ENCODE assay signal across 9 cellular contexts in the genomic region with DNA sequence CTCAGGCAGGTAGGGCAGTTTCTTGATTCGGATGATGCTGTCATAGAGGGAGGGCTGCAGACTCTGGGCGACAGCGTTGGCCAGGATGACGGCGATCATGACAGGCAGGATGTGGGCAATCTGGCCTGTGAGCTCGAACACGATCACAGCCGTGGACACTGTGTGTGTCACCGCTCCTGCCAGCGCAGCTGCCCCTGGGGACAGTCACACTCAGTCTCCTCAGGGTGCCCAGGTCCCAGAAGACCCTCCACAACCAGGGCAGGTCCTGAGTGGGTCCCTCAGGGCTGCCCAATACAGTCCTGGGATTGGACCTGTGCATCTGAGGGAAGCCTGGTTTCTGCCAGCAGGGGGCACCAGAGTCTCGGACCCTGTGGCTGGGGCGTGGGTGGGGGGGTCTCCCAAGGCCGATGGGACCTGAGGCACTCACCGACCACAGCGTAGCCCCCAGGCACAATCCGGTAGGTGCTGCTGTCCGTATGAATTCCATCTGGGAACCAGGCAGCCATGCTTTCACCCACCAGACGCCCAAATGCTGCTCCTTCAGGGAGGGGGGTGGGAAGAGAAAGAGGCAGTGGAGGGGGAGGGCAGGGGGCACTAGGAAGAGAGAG. TPM values are rescaled to one million over a fixed set of nuclear protein-coding genes. Genes with fewer than 3 reads are reported as not detected.
DNase-seq lines count a peak whose midpoint lies in the region; ATAC-seq and TF ChIP-seq lines count a peak whose summit lies in the region.
"Had no signal": no experiment of that assay in that cellular context is flagged by ENCODE, and none has a peak within 500 bp of the region (broad histone marks: within the 10 kb centered on the region; RNA-seq: fewer than 3 reads in every experiment).

No MANE protein-coding gene starts in this region.

- H3K9ac ChIP-seq in neural progenitor cell: no peak overlapping the region

- peaks cover 8% of the 10 kb centered on the region for H3K79me2 ChIP-seq in neural progenitor cell (ENCODE audit: low read depth)

- H3K4me1 ChIP-seq in neural progenitor cell (peaks cover 6% of the 10 kb centered on the region), uterus (peaks cover 0 to 10% of the 10 kb centered on the region in 2 donors)

- ATAC-seq in GM19035 (IDR thresholded peaks at IDR 0.05; ENCODE audit: unreplicated experiment): no peak

- no peaks in the 10 kb centered on the region for H3K27me3 Mint-ChIP-seq in activated CD4-positive, alpha-beta memory T cell treated with anti-CD3 and anti-CD28 coated beads, Interleukin-2, amount 10 ng/mL, durations not matched to agents 7 days and 5 days
- peaks cover 6% of the 10 kb centered on the region for H3K27me3 Mint-ChIP-seq in neural progenitor cell (ENCODE audit: insufficient read depth, low read depth)

- no peak overlapping the region for H3K27ac Mint-ChIP-seq in activated CD4-positive, alpha-beta memory T cell treated with anti-CD3 and anti-CD28 coated beads, Interleukin-2, amount 10 ng/mL, durations not matched to agents 7 days and 5 days
- no peak overlapping the region for H3K27ac Mint-ChIP-seq in neural progenitor cell

- in situ Hi-C loops in KBM-7 (cut with MboI; ENCODE audit: low pct_unique_long_range_greater_than_20kb, low sequenced_read_pairs): loop anchor here (25.0 kb wide), 1 partner anchor 408 kb away; no protein-coding TSS in a partner anchor

- no peaks in the 10 kb centered on the region for H3K9me3 Mint-ChIP-seq in activated CD4-positive, alpha-beta memory T cell treated with anti-CD3 and anti-CD28 coated beads, Interleukin-2, amount 10 ng/mL, durations not matched to agents 7 days and 5 days
- no peaks in the 10 kb centered on the region for H3K9me3 Mint-ChIP-seq in neural progenitor cell

- intact Hi-C loops in uterus (cut with DNase I; ENCODE audit: low total_unique reads): loop anchor here (5.0 kb wide), 1 partner anchor 52 kb away; no protein-coding TSS in a partner anchor

- no peak overlapping the region for H3K4me2 ChIP-seq in neural progenitor cell

- TF ChIP-seq CTCF in GM10248 (IDR thresholded peaks at IDR 0.05; ENCODE audit: control extremely low read depth, extremely low read depth, low read depth, missing control alignments): peak; percentile 87
- peak; percentile 80 for TF ChIP-seq CTCF in epithelial cell of proximal tubule (conservative IDR thresholded peaks at IDR 0.05; ENCODE audit: low read depth, low read length)
- TF ChIP-seq CTCF in neural progenitor cell (IDR thresholded peaks at IDR 0.05): peak; percentile 76
- TF ChIP-seq CTCF in uterus (IDR thresholded peaks at IDR 0.05): peak; percentile 41 to 63 (median 48)

- H3K9me3 ChIP-seq in neural progenitor cell (ENCODE audit: low read depth) (no peaks in the 10 kb centered on the region), uterus (no peaks in the 10 kb centered on the region)

- H3K36me3 Mint-ChIP-seq in activated CD4-positive, alpha-beta memory T cell treated with anti-CD3 and anti-CD28 coated beads, Interleukin-2, amount 10 ng/mL, durations not matched to agents 7 days and 5 days (ENCODE audit: low read depth): no peaks in the 10 kb centered on the region
- H3K36me3 Mint-ChIP-seq in neural progenitor cell: peaks cover 16% of the 10 kb centered on the region

- POLR2A ChIA-PET in GM10248 (lab: Yijun Ruan, JAX): interaction anchor here (0.6 kb wide), 1 partner anchor 36 kb away, joined by 5 read pairs; no protein-coding TSS in a partner anchor
- POLR2A ChIA-PET in activated CD4-positive, alpha-beta memory T cell treated with anti-CD3 and anti-CD28 coated beads, Interleukin-2, amount 10 ng/mL, durations not matched to agents 7 days and 5 days (lab: Charles Lee): interaction anchor here (1.1 to 1.5 kb wide), 2 partner anchors 8 to 39 kb away, joined by 3 to 4 read pairs; no protein-coding TSS in a partner anchor

- H3K4me3 Mint-ChIP-seq in activated CD4-positive, alpha-beta memory T cell treated with anti-CD3 and anti-CD28 coated beads, Interleukin-2, amount 10 ng/mL, durations not matched to agents 7 days and 5 days: no peak overlapping the region
- no peak overlapping the region for H3K4me3 Mint-ChIP-seq in neural progenitor cell

- H3K27ac ChIP-seq in neural progenitor cell: no peak overlapping the region
- no peak overlapping the region for H3K27ac ChIP-seq in uterus

- H3K4me1 Mint-ChIP-seq in activated CD4-positive, alpha-beta memory T cell treated with anti-CD3 and anti-CD28 coated beads, Interleukin-2, amount 10 ng/mL, durations not matched to agents 7 days and 5 days: peaks cover 5% of the 10 kb centered on the region
- peaks cover 24% of the 10 kb centered on the region for H3K4me1 Mint-ChIP-seq in neural progenitor cell

- CTCF ChIA-PET in GM10248 (lab: Yijun Ruan, JAX): interaction anchor here (0.8 to 3.3 kb wide), 20 partner anchors 8 to 196 kb away, joined by 3 to 31 read pairs (median 4); a partner anchor contains a TSS
- CTCF ChIA-PET in activated CD4-positive, alpha-beta memory T cell treated with anti-CD3 and anti-CD28 coated beads, Interleukin-2, amount 10 ng/mL, durations not matched to agents 7 days and 5 days (lab: Charles Lee): interaction anchor here (0.6 to 5.0 kb wide), 12 partner anchors 8 to 188 kb away, joined by 3 to 20 read pairs (median 4); no protein-coding TSS in a partner anchor

- no peaks in the 10 kb centered on the region for H3K27me3 ChIP-seq in neural progenitor cell
- H3K27me3 ChIP-seq in uterus: no peaks in the 10 kb centered on the region

- peaks cover 12% of the 10 kb centered on the region for H3F3A ChIP-seq in neural progenitor cell (ENCODE audit: low read depth)

- no peak overlapping the region for H2AFZ ChIP-seq in neural progenitor cell (replicated peaks)

- peaks cover 17% of the 10 kb centered on the region for H4K20me1 ChIP-seq in neural progenitor cell (ENCODE audit: low read depth)

- TF ChIP-seq POLR2A in uterus (IDR thresholded peaks at IDR 0.05): no peak

- H3K36me3 ChIP-seq in neural progenitor cell (no peaks in the 10 kb centered on the region), uterus (no peaks in the 10 kb centered on the region)

- H3K4me3 ChIP-seq in epithelial cell of proximal tubule (ENCODE audit: low read depth, low read length) (no peak overlapping the region), neural progenitor cell (no peak overlapping the region), uterus (no peak overlapping the region)

- DNase-seq in GM10248 (ENCODE audit: extremely low spot score): peak; percentile 84
- DNase-seq in KBM-7: peak; percentile 30
- peak; percentile 54 for DNase-seq in activated CD4-positive, alpha-beta memory T cell treated with anti-CD3 and anti-CD28 coated beads, Interleukin-2, amount 10 ng/mL, durations not matched to agents 7 days and 5 days
- no peak for DNase-seq in epithelial cell of proximal tubule (ENCODE audit: low read depth)
- DNase-seq in neural progenitor cell (ENCODE audit: low spot score): peak; percentile 69
- DNase-seq in uterus: peak in 1 of 2 donors; percentile 47
- no peak for DNase-seq in OCI-M2 (lab: John Stamatoyannopoulos, UW; ENCODE audit: unreplicated experiment)

RNA-seq across cellular contexts. Expression of a gene that starts 7.2 kb away (rescaled TPM):
- 1 to 10 TPM; 3.6 to 4.9 TPM for total RNA-seq in activated CD4-positive, alpha-beta memory T cell treated with anti-CD3 and anti-CD28 coated beads, Interleukin-2, amount 10 ng/mL, durations not matched to agents 7 days and 5 days
- total RNA-seq in epithelial cell of proximal tubule (4.2 and 5.2 TPM in 2 replicates), neural progenitor cell (ENCODE audit: low replicate concordance) (16.5 and 38.2 TPM in 2 replicates), uterus (10 to 100 TPM in 2 of 4 donors, 1 to 10 TPM in 1, under 1 TPM in 1; 0.77 to 20.8 (median 7.3) TPM)

RNA-seq across cellular contexts. Expression of a gene that starts 7.3 kb away (rescaled TPM):
- total RNA-seq in activated CD4-positive, alpha-beta memory T cell treated with anti-CD3 and anti-CD28 coated beads, Interleukin-2, amount 10 ng/mL, durations not matched to agents 7 days and 5 days: 10 to 100 TPM; 73.9 to 79.3 TPM
- 123 and 182 TPM in 2 replicates for total RNA-seq in epithelial cell of proximal tubule
- 128 and 173 TPM in 2 replicates for total RNA-seq in neural progenitor cell (ENCODE audit: low replicate concordance)
- total RNA-seq in uterus: 100 to 1,000 TPM in 2 of 4 donors, 10 to 100 TPM in 2; 52.8 to 103 (median 82.7) TPM

RNA-seq across cellular contexts. Expression of a gene that starts 16.8 kb away (rescaled TPM):
- total RNA-seq in activated CD4-positive, alpha-beta memory T cell treated with anti-CD3 and anti-CD28 coated beads, Interleukin-2, amount 10 ng/mL, durations not matched to agents 7 days and 5 days: 1 to 10 TPM; 6.5 to 8.7 TPM
- total RNA-seq in epithelial cell of proximal tubule (21.3 and 22.7 TPM in 2 replicates), neural progenitor cell (ENCODE audit: low replicate concordance) (17.2 and 37.7 TPM in 2 replicates), uterus (10 to 100 TPM; 13.2 to 42.6 (median 36.8) TPM)

RNA-seq across cellular contexts. Expression of a gene that starts 23.8 kb away (rescaled TPM):
- not detected for total RNA-seq in activated CD4-positive, alpha-beta memory T cell treated with anti-CD3 and anti-CD28 coated beads, Interleukin-2, amount 10 ng/mL, durations not matched to agents 7 days and 5 days
- total RNA-seq in epithelial cell of proximal tubule: not detected in 2 replicates
- total RNA-seq in neural progenitor cell (ENCODE audit: low replicate concordance): 0.31 and 2.3 TPM in 2 replicates
- total RNA-seq in uterus: 1 to 10 TPM in 1 of 4 donors, under 1 TPM in 3; 0.29 to 4.7 (median 0.46) TPM
- total RNA-seq: T-helper 1 cell treated with Interleukin-12 subunit alpha and Interleukin-12 subunit beta and Interleukin-4 antibody, amounts not matched to agents 30 ng/mL and 1 ng/mL, for 36 hours had no signal

RNA-seq across cellular contexts. Expression of a gene that starts 25.6 kb away (rescaled TPM):
- total RNA-seq in activated CD4-positive, alpha-beta memory T cell treated with anti-CD3 and anti-CD28 coated beads, Interleukin-2, amount 10 ng/mL, durations not matched to agents 7 days and 5 days: not detected
- total RNA-seq in epithelial cell of proximal tubule (not detected in 2 replicates), neural progenitor cell (ENCODE audit: low replicate concordance) (2.3 and 6.8 TPM in 2 replicates), uterus (10 to 100 TPM; 15.9 to 57.1 (median 30.7) TPM)
- total RNA-seq: T-helper 1 cell treated with Interleukin-12 subunit alpha and Interleukin-12 subunit beta and Interleukin-4 antibody, amounts not matched to agents 30 ng/mL and 1 ng/mL, for 36 hours had no signal

Comparison
In these comparisons a context has a peak if more than half of its experiments do, and no peak if none do; other contexts are left out.
1. DNase-seq: peak in GM10248 (single experiment), KBM-7 (single experiment), activated CD4-positive, alpha-beta memory T cell treated with anti-CD3 and anti-CD28 coated beads, Interleukin-2, amount 10 ng/mL, durations not matched to agents 7 days and 5 days (single experiment) and neural progenitor cell (single experiment); none in epithelial cell of proximal tubule (single experiment) and OCI-M2 (single experiment).
2. Peak in every context shown above with its lines, with median percentiles within 50 percentile points of each other: CTCF ChIP-seq.